2 cellular contexts compared by ENCODE assay signal in genomic region chr19:10830941-10831779, GRCh38.
A peak's percentile ranks its signal among the peaks of the same experiment; 100 is the strongest.
TF ChIP-seq lines count a peak whose summit lies in the region.

No MANE protein-coding gene starts in this region.

TF ChIP-seq in PFSK-1, 5 proteins besides CTCF, POLR2A, EP300 and RAD21:
- TF ChIP-seq SIN3A (IDR thresholded peaks at IDR 0.05; ENCODE audit: borderline replicate concordance, insufficient read depth, low read length) (no peak), POLR2AphosphoS5 (IDR thresholded peaks at IDR 0.05; ENCODE audit: low read depth, low read length) (peak; percentile 6; the same call in 1 of the 2 replicates)

TF ChIP-seq in endothelial cell of umbilical vein, 7 proteins besides CTCF, POLR2A, EP300 and RAD21:
- TF ChIP-seq GATA2 (IDR thresholded peaks at IDR 0.05; ENCODE audit: insufficient read depth, insufficient read length, low read depth, low read length): no peak
- TF ChIP-seq POLR2AphosphoS5 (IDR thresholded peaks at IDR 0.05; ENCODE audit: insufficient read depth, low read depth, low read length): no peak
- TF ChIP-seq FOS (IDR thresholded peaks at IDR 0.05; ENCODE audit: borderline replicate concordance, insufficient read depth, low read length): no peak
- TF ChIP-seq MAX (IDR thresholded peaks at IDR 0.05; ENCODE audit: insufficient read depth, insufficient read length): no peak
- no peak for TF ChIP-seq EZH2 (IDR thresholded peaks at IDR 0.05; ENCODE audit: borderline replicate concordance, low read depth, low read length, severe bottlenecking)
- no peak for TF ChIP-seq JUN (IDR thresholded peaks at IDR 0.05; ENCODE audit: borderline replicate concordance, insufficient read depth, insufficient read length, low read depth)
- TF ChIP-seq MYC (IDR thresholded peaks at IDR 0.05; ENCODE audit: low read depth, low read length): no peak
TF ChIP-seq in endothelial cell of umbilical vein: peak in this region for 0.
